ENCODE assay signal across 14 cellular contexts in the genomic region with DNA sequence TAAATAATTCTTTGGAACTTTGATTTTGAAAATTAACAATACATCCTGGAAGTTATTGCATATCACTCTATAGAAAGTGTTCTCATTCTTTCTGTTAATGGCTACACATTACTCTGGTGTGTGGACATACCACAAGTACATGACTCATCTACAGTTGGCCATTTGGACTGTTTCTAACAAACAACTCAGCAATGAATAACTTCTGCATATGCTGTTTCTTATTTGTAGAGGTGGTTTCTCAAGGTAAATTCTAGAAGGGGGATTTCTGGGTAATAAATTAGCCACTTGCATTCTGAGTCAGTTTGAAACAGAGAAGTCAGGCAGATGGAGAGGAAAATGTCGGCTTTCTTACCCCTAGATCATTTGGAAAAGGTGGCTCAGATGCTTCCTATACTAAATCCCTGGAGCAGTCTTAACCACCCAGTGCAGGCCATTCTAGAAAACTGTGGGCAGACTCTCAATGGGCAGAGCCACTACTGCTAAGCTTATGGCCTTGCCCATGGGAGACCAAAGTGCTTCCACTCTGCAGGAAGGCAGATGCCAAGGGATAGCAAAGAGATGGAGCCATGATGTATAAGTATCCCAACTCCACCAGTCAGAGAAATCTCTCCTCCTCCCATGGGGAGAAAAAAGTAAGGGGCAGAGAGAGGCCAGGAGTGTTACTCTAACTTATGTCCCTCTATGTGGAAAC.
DNase-seq lines count a peak whose midpoint lies in the region; ATAC-seq and TF ChIP-seq lines count a peak whose summit lies in the region.
"Had no signal": no experiment of that assay in that cellular context is flagged by ENCODE, and none has a peak within 500 bp of the region (broad histone marks: within the 10 kb centered on the region; RNA-seq: fewer than 3 reads in every experiment).

No MANE protein-coding gene starts in this region.

- DNase-seq in Caki2 (ENCODE audit: low read depth) (peak; percentile 39), RWPE2 (ENCODE audit: low spot score) (no peak), erythroblast (lab: John Stamatoyannopoulos, UW) (no peak), vagina (ENCODE audit: extremely low spot score in 2 of 2) (no peak), AG08395 (ENCODE audit: low spot score) (no peak)
- DNase-seq: activated CD4-positive, alpha-beta T cell treated with anti-CD3 and anti-CD28 coated beads, Interleukin-2, amount 10 ng/mL, durations not matched to agents 24 days and 14 days; DND-41; NCI-H1930; stimulated activated CD4-positive, alpha-beta T cell treated with anti-CD3 and anti-CD28 coated beads, Interleukin-12 subunit alpha, Interleukin-12 subunit beta, amount 100 ng/mL, for 4 hours; T-cell had no signal

- H3K27me3 ChIP-seq in RWPE2 (ENCODE audit: insufficient read depth, poor library complexity, severe bottlenecking) (peaks cover 41% of the 10 kb centered on the region), vagina (no peaks in the 10 kb centered on the region)
- H3K27me3 ChIP-seq: upper lobe of left lung had no signal

- no peak overlapping the region for H3K27ac ChIP-seq in RWPE2 (ENCODE audit: poor library complexity, severe bottlenecking)
- H3K27ac ChIP-seq in vagina = no peak overlapping the region
- H3K27ac ChIP-seq: upper lobe of left lung had no signal

- no peaks in the 10 kb centered on the region for H3K4me1 ChIP-seq in RWPE2 (ENCODE audit: insufficient read depth, poor library complexity, severe bottlenecking)
- H3K4me1 ChIP-seq in vagina = no peaks in the 10 kb centered on the region
- H3K4me1 ChIP-seq: upper lobe of left lung had no signal

- no peaks in the 10 kb centered on the region for H3K36me3 ChIP-seq in RWPE2 (ENCODE audit: low read depth)
- H3K36me3 ChIP-seq in vagina = no peaks in the 10 kb centered on the region
- H3K36me3 ChIP-seq: upper lobe of left lung had no signal

- intact Hi-C loops in vagina (cut with DNase I) = no loop called here

- no peak overlapping the region for H3K4me3 ChIP-seq in RWPE2 (ENCODE audit: severe bottlenecking)
- H3K4me3 ChIP-seq in vagina = no peak overlapping the region
- H3K4me3 ChIP-seq: upper lobe of left lung had no signal

- peak; percentile 96 for ATAC-seq in GM19438 (IDR thresholded peaks at IDR 0.05; ENCODE audit: low read depth, unreplicated experiment)
- peak; percentile 92 for ATAC-seq in HG02981 (IDR thresholded peaks at IDR 0.05; ENCODE audit: unreplicated experiment)
- ATAC-seq in RWPE2 (ENCODE audit: low read depth) = peak; percentile 53; the same call in 2 of the 3 replicates
- no peak for ATAC-seq in GM18505 (IDR thresholded peaks at IDR 0.05; ENCODE audit: unreplicated experiment)
- ATAC-seq: T-cell had no signal

- TF ChIP-seq POLR2A in erythroblast (IDR thresholded peaks at IDR 0.05; ENCODE audit: low read length) = no peak
- no peak for TF ChIP-seq POLR2A in vagina (IDR thresholded peaks at IDR 0.05)
- TF ChIP-seq POLR2A in GM18505 (IDR thresholded peaks at IDR 0.05; ENCODE audit: borderline replicate concordance, extremely low read depth, insufficient read depth, insufficient read length) = no peak

- H3K9me3 ChIP-seq in RWPE2 (ENCODE audit: severe bottlenecking) (no peaks in the 10 kb centered on the region), vagina (no peaks in the 10 kb centered on the region)
- H3K9me3 ChIP-seq: upper lobe of left lung had no signal

- TF ChIP-seq CTCF in RWPE2 (IDR thresholded peaks at IDR 0.05; ENCODE audit: poor library complexity, severe bottlenecking) = no peak
- TF ChIP-seq CTCF in vagina (IDR thresholded peaks at IDR 0.05) = no peak

- in situ Hi-C loops in Caki2 (cut with HindIII; ENCODE audit: low pct_unique_long_range_greater_than_20kb, low sequenced_read_pairs) = no loop called here
